ENCODE assay signal across 24 cellular contexts in genomic region chr7:142562688-142563087, GRCh38.
DNase-seq lines count a peak whose midpoint lies in the region; ATAC-seq, FAIRE-seq and TF ChIP-seq lines count a peak whose summit lies in the region.
"Had no signal": no experiment of that assay in that cellular context is flagged by ENCODE, and none has a peak within 500 bp of the region (broad histone marks: within the 10 kb centered on the region; RNA-seq: fewer than 3 reads in every experiment).

No MANE protein-coding gene starts in this region.

- H2BK5ac ChIP-seq in neuronal stem cell (ENCODE audit: low read length) = no peak overlapping the region

- H2AFZ ChIP-seq in DND-41 (ENCODE audit: low read depth, low read length) (no peak overlapping the region), HepG2 (ENCODE audit: low read length) (no peak overlapping the region), neuronal stem cell (ENCODE audit: low read length) (no peak overlapping the region)
- H2AFZ ChIP-seq: PC-9 had no signal

- H3K27me3 ChIP-seq in DND-41 (ENCODE audit: insufficient read depth, low read length, poor library complexity) (no peaks in the 10 kb centered on the region), adipocyte (replicated peaks; ENCODE audit: control insufficient read depth, insufficient read depth, low read length) (no peaks in the 10 kb centered on the region), HepG2 (ENCODE audit: control insufficient read depth in 1 of 2, insufficient read depth in 2 of 2, low read length in 2 of 2) (peaks cover 1 to 11% of the 10 kb centered on the region in 2 experiments; a peak in 2 of 5 replicates), neuronal stem cell (ENCODE audit: control insufficient read depth in 3 of 3, insufficient read depth in 3 of 3, low read depth in 1 of 3, low read length in 3 of 3) (no peaks in the 10 kb centered on the region)

- intact Hi-C loops in HepG2 (cut with micrococcal nuclease; ENCODE audit: unreplicated experiment) = no loop called here

- no peak for ATAC-seq in DND-41 (ENCODE audit: insufficient read depth, low read depth)
- no peak for ATAC-seq in HepG2
- ATAC-seq in GM18517 (IDR thresholded peaks at IDR 0.05; ENCODE audit: unreplicated experiment) = no peak
- ATAC-seq: CD8-positive, alpha-beta T cell; T-cell had no signal

- TF ChIP-seq EP300 in HepG2 (IDR thresholded peaks at IDR 0.05; ENCODE audit: low read depth in 2 of 2, low read length in 2 of 2) (no peak), HepG2 (CRISPR knock-in tag; IDR thresholded peaks at IDR 0.05; ENCODE audit: borderline replicate concordance) (no peak)

- no peak overlapping the region for H2BK12ac ChIP-seq in neuronal stem cell (ENCODE audit: low read length)

- POLR2A ChIA-PET in HepG2 (lab: Yijun Ruan, JAX) = no interaction called here

- TF ChIP-seq RAD21 in HepG2 (CRISPR knock-in tag; IDR thresholded peaks at IDR 0.05) = no peak

- WGBS in HepG2 (ENCODE audit: low lambda C conversion rate) = 0% methylated on average over 1 of the region's 1 CpG
- WGBS in neuronal stem cell (ENCODE audit: extremely low coverage in 2 of 2, insufficient read length in 2 of 2, insufficient replicate concordance in 1 of 2), 2 donors = no CpG with 5 or more reads among the region's 1 CpG

- no peak overlapping the region for H2BK15ac ChIP-seq in neuronal stem cell (ENCODE audit: low read length)

- H3K4ac ChIP-seq in neuronal stem cell (ENCODE audit: low read length) = no peak overlapping the region

- H2BK120ac ChIP-seq in neuronal stem cell (ENCODE audit: low read depth, low read length) = no peak overlapping the region

- H3K9me3 ChIP-seq in DND-41 (ENCODE audit: insufficient read depth, low read length, severe bottlenecking) (no peaks in the 10 kb centered on the region), adipocyte (ENCODE audit: control insufficient read depth, low read length) (no peaks in the 10 kb centered on the region), HepG2 (ENCODE audit: low read length) (no peaks in the 10 kb centered on the region), neuronal stem cell (replicated peaks in 1 of 2; ENCODE audit: control insufficient read depth in 2 of 2, insufficient read depth in 1 of 2, low read depth in 1 of 2, low read length in 2 of 2) (no peaks in the 10 kb centered on the region)
- H3K9me3 ChIP-seq: BLaER1 treated with 17β-estradiol and CSF1 and Interleukin-3, amounts not matched to agents 10 nM and 100 nM had no signal

- H3K9ac ChIP-seq in DND-41 (ENCODE audit: low read depth, low read length) (no peak overlapping the region), adipocyte (ENCODE audit: low read length) (no peak overlapping the region), HepG2 (ENCODE audit: insufficient read depth, low read depth, low read length) (no peak overlapping the region), neuronal stem cell (ENCODE audit: low read depth, low read length, poor library complexity) (no peak overlapping the region)
- H3K9ac ChIP-seq: BLaER1 treated with 17β-estradiol and CSF1 and Interleukin-3, amounts not matched to agents 10 nM and 100 nM; KMS-11 had no signal

- BruUV-seq in HepG2 (replicated peaks; lab: Mats Ljungman, UMichigan) = no TSS peak

- in situ Hi-C loops in HepG2 (cut with HindIII; ENCODE audit: extremely low pct_ligation_motif_present, low pct_unique_long_range_greater_than_20kb) = no loop called here

- H3K4me3 ChIP-seq in DND-41 (ENCODE audit: low read depth in 1 of 2, low read length in 2 of 2) = no peak overlapping the region
- H3K4me3 ChIP-seq in adipocyte (ENCODE audit: low read length) = no peak overlapping the region
- H3K4me3 ChIP-seq in HepG2 (replicated peaks in 1 of 3; ENCODE audit: insufficient read depth in 1 of 3, low read depth in 2 of 3, low read length in 3 of 3) = no peak overlapping the region
- no peak overlapping the region for H3K4me3 ChIP-seq in neuronal stem cell (ENCODE audit: low read length in 2 of 2)
- H3K4me3 ChIP-seq: BLaER1 treated with 17β-estradiol and CSF1 and Interleukin-3, amounts not matched to agents 10 nM and 100 nM; PC-9; SK-N-MC had no signal

- H3K4me2 ChIP-seq in DND-41 (ENCODE audit: insufficient read depth, low read length) (no peak overlapping the region), HepG2 (ENCODE audit: low read depth, low read length) (no peak overlapping the region), neuronal stem cell (ENCODE audit: insufficient read depth, low read length, poor library complexity, severe bottlenecking) (no peak overlapping the region)
- H3K4me2 ChIP-seq: KMS-11, PC-9 had no signal

- H3K18ac ChIP-seq in neuronal stem cell (ENCODE audit: low read length) = no peak overlapping the region

- CTCF ChIA-PET in HepG2 (lab: Yijun Ruan, JAX; ENCODE audit: low intra/inter-chr PET ratio, low total read pairs) = no interaction called here

- no peak overlapping the region for H4K8ac ChIP-seq in neuronal stem cell (ENCODE audit: low read depth, low read length)

- H3K79me1 ChIP-seq in neuronal stem cell (ENCODE audit: low read depth, low read length) = no peaks in the 10 kb centered on the region

- no peak overlapping the region for H4K91ac ChIP-seq in neuronal stem cell (ENCODE audit: low read depth, low read length, poor library complexity)

- no peak overlapping the region for H2AK5ac ChIP-seq in neuronal stem cell (ENCODE audit: low read depth, low read length)

- peak overlapping the region; percentile 40; the same call in 1 of the 2 replicates for H3K27ac ChIP-seq in DND-41 (ENCODE audit: low read length)
- no peak overlapping the region for H3K27ac ChIP-seq in HepG2 (ENCODE audit: extremely low read length, insufficient read depth, low read length)
- no peak overlapping the region for H3K27ac ChIP-seq in neuronal stem cell (replicated peaks; ENCODE audit: low read length)
- H3K27ac ChIP-seq: HL-60, KMS-11, PC-9, RWPE1, SK-N-MC had no signal

- FAIRE-seq in HepG2 (lab: Jason Lieb, UNC) = no peak
- FAIRE-seq: GM18507, H54 had no signal

- TF ChIP-seq CTCF in DND-41 (IDR thresholded peaks at IDR 0.05; ENCODE audit: borderline replicate concordance, extremely low read depth, low read length, poor library complexity, severe bottlenecking) = no peak
- TF ChIP-seq CTCF in HepG2 (CRISPR knock-in tag; IDR thresholded peaks at IDR 0.05) = no peak

- DNase-seq in DND-41 = no peak
- peak; percentile 65 for DNase-seq in HCEC 1CT
- peak; percentile 34 for DNase-seq in adipocyte (ENCODE audit: low read depth)
- no peak for DNase-seq in HepG2 (ENCODE audit: low spot score)
- no peak for DNase-seq in NCI-H146 (lab: John Stamatoyannopoulos, UW)
- no peak for DNase-seq in AG08395 (ENCODE audit: low spot score)
- DNase-seq in neuronal stem cell (ENCODE audit: low spot score) = no peak
- DNase-seq: CD8-positive, alpha-beta T cell; DMS153; GDM1; NCI-H1417; NCI-H187; NCI-H69; PC-9; SHP77 treated with DMSO at 0.1 percent for 48 hours; T-cell had no signal

- no peaks in the 10 kb centered on the region for H3K79me2 ChIP-seq in DND-41 (ENCODE audit: insufficient read depth, low read length)
- H3K79me2 ChIP-seq in HepG2 (ENCODE audit: insufficient read depth, low read length) = no peaks in the 10 kb centered on the region

- H3K36me3 ChIP-seq in DND-41 (ENCODE audit: insufficient read depth, low read length) = no peaks in the 10 kb centered on the region
- no peaks in the 10 kb centered on the region for H3K36me3 ChIP-seq in adipocyte (ENCODE audit: control insufficient read depth, insufficient read depth, low read length, severe bottlenecking)
- no peaks in the 10 kb centered on the region for H3K36me3 ChIP-seq in HepG2 (replicated peaks in 1 of 2; ENCODE audit: control insufficient read depth in 1 of 2, insufficient read depth in 2 of 2, low read length in 2 of 2)
- no peaks in the 10 kb centered on the region for H3K36me3 ChIP-seq in neuronal stem cell (replicated peaks in 1 of 2; ENCODE audit: control insufficient read depth in 2 of 2, insufficient read depth in 2 of 2, low read length in 2 of 2)
- H3K36me3 ChIP-seq: BLaER1 treated with 17β-estradiol and CSF1 and Interleukin-3, amounts not matched to agents 10 nM and 100 nM had no signal

- H4K20me1 ChIP-seq in DND-41 (ENCODE audit: insufficient read depth, low read length) = no peaks in the 10 kb centered on the region
- H4K20me1 ChIP-seq in HepG2 (ENCODE audit: insufficient read depth, low read length) = no peaks in the 10 kb centered on the region
- H4K20me1 ChIP-seq: BLaER1 treated with 17β-estradiol and CSF1 and Interleukin-3, amounts not matched to agents 10 nM and 100 nM had no signal

- peaks cover 74% of the 10 kb centered on the region for H3K4me1 ChIP-seq in DND-41 (ENCODE audit: insufficient read depth, low read length)
- H3K4me1 ChIP-seq in adipocyte (ENCODE audit: control insufficient read depth, insufficient read depth, low read length) = peaks cover 64% of the 10 kb centered on the region
- no peaks in the 10 kb centered on the region for H3K4me1 ChIP-seq in HepG2 (ENCODE audit: insufficient read depth, low read length)
- no peaks in the 10 kb centered on the region for H3K4me1 ChIP-seq in neuronal stem cell (ENCODE audit: control insufficient read depth in 2 of 2, insufficient read depth in 1 of 2, low read depth in 1 of 2, low read length in 2 of 2)

- no peak overlapping the region for H3K14ac ChIP-seq in neuronal stem cell (ENCODE audit: low read length)

- no peak overlapping the region for H3K23ac ChIP-seq in neuronal stem cell (ENCODE audit: low read depth, low read length, poor library complexity)

- TF ChIP-seq POLR2A in HepG2 (IDR thresholded peaks at IDR 0.05; ENCODE audit: insufficient read depth in 1 of 2, low read depth in 2 of 2, low read length in 2 of 2) = no peak

TF ChIP-seq in HepG2, 621 proteins besides CTCF, POLR2A, EP300 and RAD21:
- TF ChIP-seq GMEB2 (CRISPR knock-in tag; IDR thresholded peaks at IDR 0.05; ENCODE audit: low read depth) (no peak), FOSL2 (CRISPR knock-in tag; IDR thresholded peaks at IDR 0.05) (no peak), ZFP90 (CRISPR knock-in tag; IDR thresholded peaks at IDR 0.05; ENCODE audit: borderline replicate concordance) (no peak), RELA (CRISPR knock-in tag; IDR thresholded peaks at IDR 0.05) (no peak), SRF (IDR thresholded peaks at IDR 0.05; ENCODE audit: low read depth, low read length) (peak; percentile 63)

Comparison
In these comparisons a context has a peak if more than half of its experiments do, and no peak if none do; other contexts are left out.
1. DNase-seq: peak in HCEC 1CT (single experiment) and adipocyte (single experiment); none in DND-41 (single experiment), HepG2 (single experiment), NCI-H146 (single experiment), AG08395 (single experiment) and neuronal stem cell (single experiment).